Comparison of ENCODE assay signal across 9 cellular contexts in the genomic region with DNA sequence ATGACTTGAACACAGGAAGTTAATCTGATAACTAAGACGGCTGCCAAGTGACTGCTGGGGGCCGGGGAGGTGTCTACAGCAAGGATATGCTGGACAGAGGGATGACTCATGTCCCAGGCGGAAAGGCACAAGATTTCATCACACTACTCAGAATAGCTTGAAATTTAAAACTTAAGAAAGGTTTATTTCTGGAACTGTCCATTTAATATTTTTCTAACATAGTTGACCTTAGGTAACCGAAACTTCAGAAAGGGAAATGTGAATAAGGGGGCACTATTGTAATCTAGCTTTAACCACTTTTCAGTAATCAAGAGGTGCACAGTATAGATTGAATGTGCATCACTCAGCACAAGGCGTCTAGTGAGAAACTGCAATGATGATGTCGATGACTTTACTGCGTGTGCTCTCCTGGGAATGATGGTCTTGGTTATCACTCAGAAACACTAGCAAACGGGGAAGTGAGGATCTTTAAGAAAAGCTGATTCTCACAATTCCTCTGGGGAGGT.
DNase-seq lines count a peak whose midpoint lies in the region; ATAC-seq and TF ChIP-seq lines count a peak whose summit lies in the region.
"Had no signal": no experiment of that assay in that cellular context is flagged by ENCODE, and none has a peak within 500 bp of the region (broad histone marks: within the 10 kb centered on the region; RNA-seq: fewer than 3 reads in every experiment).

No MANE protein-coding gene starts in this region.

- H3K27me3 Mint-ChIP-seq in H9 (ENCODE audit: low read depth) = no peaks in the 10 kb centered on the region; the same call in 1 of the 2 replicates
- peaks cover 31% of the 10 kb centered on the region for H3K27me3 Mint-ChIP-seq in activated naive CD8-positive, alpha-beta T cell treated with anti-CD3 and anti-CD28 coated beads for 36 hours

- no peak overlapping the region for H2AFZ ChIP-seq in H9 (ENCODE audit: low read length)

- H3K4me3 ChIP-seq in skeletal muscle cell (ENCODE audit: low read depth, low read length) = no peak overlapping the region
- H3K4me3 ChIP-seq in esophagus muscularis mucosa = no peak overlapping the region
- H3K4me3 ChIP-seq: ascending aorta had no signal

- H3K27ac Mint-ChIP-seq in H9 = no peak overlapping the region
- no peak overlapping the region for H3K27ac Mint-ChIP-seq in activated naive CD8-positive, alpha-beta T cell treated with anti-CD3 and anti-CD28 coated beads for 36 hours

- no peak overlapping the region for H3K4me2 ChIP-seq in H9 (ENCODE audit: insufficient read depth, insufficient read length, low read length)

- peak overlapping the region; percentile 83; the same call in 1 of the 2 replicates for H2BK15ac ChIP-seq in H9 (ENCODE audit: low read depth, low read length)

- no peak overlapping the region for H3K9ac ChIP-seq in H9 (ENCODE audit: extremely low read depth, insufficient read length, low read length)

- TF ChIP-seq CTCF in H9 (conservative IDR thresholded peaks at IDR 0.05) (no peak), esophagus muscularis mucosa (IDR thresholded peaks at IDR 0.05) (no peak)

- TF ChIP-seq POLR2A in esophagus muscularis mucosa (IDR thresholded peaks at IDR 0.05; ENCODE audit: low read depth) = no peak

- no peak overlapping the region for H2BK120ac ChIP-seq in H9 (ENCODE audit: low read depth, low read length, poor library complexity, severe bottlenecking)

- no peaks in the 10 kb centered on the region for H3K79me2 ChIP-seq in H9 (ENCODE audit: insufficient read depth, low read length)

- no peak overlapping the region for H3T11ph ChIP-seq in H9 (ENCODE audit: low read length)

- H3K4me1 Mint-ChIP-seq in H9 = no peaks in the 10 kb centered on the region
- H3K4me1 Mint-ChIP-seq in activated naive CD8-positive, alpha-beta T cell treated with anti-CD3 and anti-CD28 coated beads for 36 hours = peaks cover 1% of the 10 kb centered on the region

- no peak overlapping the region for H3K4ac ChIP-seq in H9 (ENCODE audit: low read depth, low read length)

- H3K14ac ChIP-seq in H9 (ENCODE audit: insufficient read depth, low read length) = no peak overlapping the region

- peaks cover 3 to 9% (median 5%) of the 10 kb centered on the region in 3 experiments; a peak in 6 of 7 replicates for H3K36me3 Mint-ChIP-seq in H9 (ENCODE audit: insufficient read depth in 1 of 3, low read depth in 3 of 3)
- H3K36me3 Mint-ChIP-seq in activated naive CD8-positive, alpha-beta T cell treated with anti-CD3 and anti-CD28 coated beads for 36 hours = no peaks in the 10 kb centered on the region

- H3K23me2 ChIP-seq in H9 (ENCODE audit: insufficient read length, low read depth, low read length, poor library complexity, severe bottlenecking) = no peaks in the 10 kb centered on the region

- H4K20me1 ChIP-seq in H9 (ENCODE audit: control insufficient read depth, insufficient read depth, insufficient read length) = no peaks in the 10 kb centered on the region

- no peak overlapping the region for H3K23ac ChIP-seq in H9 (ENCODE audit: insufficient read length, low read depth, low read length)

- H3K79me1 ChIP-seq in H9 (ENCODE audit: insufficient read depth, low read depth, low read length, poor library complexity, severe bottlenecking) = no peaks in the 10 kb centered on the region

- H3K27ac ChIP-seq in H9 (ENCODE audit: insufficient read length, low read depth, low read length) (no peak overlapping the region), esophagus muscularis mucosa (replicated peaks in 1 of 4) (no peak overlapping the region)
- H3K27ac ChIP-seq: ascending aorta had no signal

- no peak overlapping the region for H4K91ac ChIP-seq in H9 (ENCODE audit: insufficient read length, low read depth, low read length)

- H3K9me3 ChIP-seq in H9 (ENCODE audit: control insufficient read depth, low read depth, low read length) (no peaks in the 10 kb centered on the region), esophagus muscularis mucosa (no peaks in the 10 kb centered on the region)
- H3K9me3 ChIP-seq: ascending aorta had no signal

- no peak for ATAC-seq in HG02678 (IDR thresholded peaks at IDR 0.05; ENCODE audit: unreplicated experiment)

- H3K9me3 Mint-ChIP-seq in H9 = peaks cover 7 to 8% of the 10 kb centered on the region in 2 experiments
- no peaks in the 10 kb centered on the region for H3K9me3 Mint-ChIP-seq in activated naive CD8-positive, alpha-beta T cell treated with anti-CD3 and anti-CD28 coated beads for 36 hours

- H4K8ac ChIP-seq in H9 (replicated peaks; ENCODE audit: insufficient read length, low read depth, low read length) = no peak overlapping the region

- no CpG with 5 or more reads among the region's 8 CpGs for whole genome bisulfite sequencing in H9 (ENCODE audit: extremely low coverage, insufficient read length, low lambda C conversion rate)
- WGBS in esophagus muscularis mucosa = 46% methylated on average over 8 of the region's 8 CpGs

- no peak overlapping the region for H2BK5ac ChIP-seq in H9 (ENCODE audit: insufficient read length, low read length)

- no peak for TF ChIP-seq EP300 in esophagus muscularis mucosa (IDR thresholded peaks at IDR 0.05)

- no peak overlapping the region for H2BK12ac ChIP-seq in H9 (ENCODE audit: insufficient read length, low read depth, low read length)

- H3K36me3 ChIP-seq in esophagus muscularis mucosa = no peaks in the 10 kb centered on the region
- H3K36me3 ChIP-seq: ascending aorta had no signal

- intact Hi-C loops in esophagus muscularis mucosa (cut with DNase I) = no loop called here

- H3K56ac ChIP-seq in H9 (ENCODE audit: insufficient read length, low read depth, low read length) = no peak overlapping the region

- no peak overlapping the region for H3K4me3 Mint-ChIP-seq in H9
- no peak overlapping the region for H3K4me3 Mint-ChIP-seq in activated naive CD8-positive, alpha-beta T cell treated with anti-CD3 and anti-CD28 coated beads for 36 hours

- H3K4me1 ChIP-seq in H9 (ENCODE audit: insufficient read depth, low read length) = no peaks in the 10 kb centered on the region
- peaks cover 11 to 25% (median 13%) of the 10 kb centered on the region in 4 donors for H3K4me1 ChIP-seq in esophagus muscularis mucosa

- DNase-seq in H9 = no peak
- peak; percentile 61 for DNase-seq in SKM-1 (lab: John Stamatoyannopoulos, UW; ENCODE audit: unreplicated experiment)
- peak; percentile 88 for DNase-seq in glomerular visceral epithelial cell (ENCODE audit: extremely low spot score)
- peak; percentile 89 for DNase-seq in skeletal muscle cell (ENCODE audit: low read depth)
- DNase-seq in esophagus muscularis mucosa (ENCODE audit: extremely low spot score) = no peak
- no peak for DNase-seq in activated naive CD8-positive, alpha-beta T cell treated with anti-CD3 and anti-CD28 coated beads for 36 hours
- DNase-seq in activated CD8-positive, alpha-beta memory T cell treated with anti-CD3 and anti-CD28 coated beads for 24 hours = no peak

- H2BK20ac ChIP-seq in H9 (ENCODE audit: low read depth, low read length, poor library complexity, severe bottlenecking) = no peak overlapping the region

- no peak overlapping the region for H4K5ac ChIP-seq in H9 (ENCODE audit: insufficient read length, low read depth, low read length)

- H3K27me3 ChIP-seq in H9 (ENCODE audit: insufficient read depth, low read length) = no peaks in the 10 kb centered on the region
- H3K27me3 ChIP-seq in esophagus muscularis mucosa = no peaks in the 10 kb centered on the region
- H3K27me3 ChIP-seq: ascending aorta had no signal

- no peak overlapping the region for H2AK5ac ChIP-seq in H9 (ENCODE audit: insufficient read length, low read length)

- H3K18ac ChIP-seq in H9 (ENCODE audit: insufficient read length, low read depth, low read length) = no peak overlapping the region

Comparison
In these comparisons a context has a peak if more than half of its experiments do, and no peak if none do; other contexts are left out.
1. DNase-seq: peak in SKM-1 (single experiment), glomerular visceral epithelial cell (single experiment) and skeletal muscle cell (single experiment); none in H9 (single experiment), esophagus muscularis mucosa (single experiment), activated naive CD8-positive, alpha-beta T cell treated with anti-CD3 and anti-CD28 coated beads for 36 hours (single experiment) and activated CD8-positive, alpha-beta memory T cell treated with anti-CD3 and anti-CD28 coated beads for 24 hours (single experiment).